Comparison of ENCODE assay signal across 38 cellular contexts in genomic region chr11:4641501-4641900, GRCh38. TPM values are rescaled to one million over a fixed set of nuclear protein-coding genes. Genes with fewer than 3 reads are reported as not detected.
"Had no signal": no experiment of that assay in that cellular context is flagged by ENCODE, and none has a peak within 500 bp of the region (broad histone marks: within the 10 kb centered on the region; RNA-seq: fewer than 3 reads in every experiment).

No MANE protein-coding gene starts in this region.

- H3K27ac ChIP-seq: PC-9, RWPE1, VCaP had no signal

- H3K36me3 ChIP-seq: MG63 had no signal

- H3K9me3 ChIP-seq: MG63 had no signal

- H3K27me3 ChIP-seq: MG63 had no signal

- DNase-seq: activated B cell treated with CpG ODN at 0.5 μM for 24 hours; activated CD4-positive, alpha-beta memory T cell treated with anti-CD3 and anti-CD28 coated beads for 36 hours; activated CD4-positive, alpha-beta T cell treated with anti-CD3 and anti-CD28 coated beads for 4 hours; activated CD4-positive, alpha-beta T cell treated with anti-CD3 and anti-CD28 coated beads, Interleukin-2, amount 50 U/mL, for 1 hour; activated CD4-positive, CD25-positive, alpha-beta regulatory T cell treated with anti-CD3 and anti-CD28 coated beads, Interleukin-2, amount 50 U/mL, for 72 hours; activated CD8-positive, alpha-beta memory T cell treated with anti-CD3 and anti-CD28 coated beads, Interleukin-2, amount 50 U/mL, for 4 hours; activated gamma-delta T cell treated with Interleukin-2 at 50 U/mL for 16 hours; activated naive CD4-positive, alpha-beta T cell treated with anti-CD3 and anti-CD28 coated beads, Interleukin-2, amount 10 ng/mL, durations not matched to agents 7 days and 5 days; activated naive CD8-positive, alpha-beta T cell treated with anti-CD3 and anti-CD28 coated beads, Interleukin-2, amount 50 U/mL, for 24 hours; activated T-cell treated with anti-CD3 and anti-CD28 coated beads for 4 hours; activated T-cell treated with anti-CD3 and anti-CD28 coated beads, Interleukin-2, amount 50 U/mL, for 4 hours; anterior cingulate cortex; caudate nucleus; Kasumi-1; KBM-7; MG63; NCI-H1048; NCI-H1105 treated with DMSO at 0.1 percent for 48 hours; NCI-H1436; NCI-H1694; NCI-H1930; NCI-H2081 treated with DMSO at 0.1 percent for 48 hours; NCI-H226; NCI-H446 treated with DMSO at 0.1 percent for 48 hours; NCI-H524; NCI-H748 treated with DMSO at 0.1 percent for 48 hours; NK-92 treated with Interleukin-12 subunit alpha and Interleukin-12 subunit beta, amount 100 ng/mL, for 24 hours; PC-9; SW 1271; T-helper 1 cell; T-helper 2 cell; T-helper 9 cell had no signal

- ATAC-seq: activated naive CD8-positive, alpha-beta T cell treated with anti-CD3 and anti-CD28 coated beads, Interleukin-2, amount 50 U/mL, for 24 hours; activated T-cell treated with anti-CD3 and anti-CD28 coated beads, Interleukin-2, amount 50 U/mL, for 4 hours; Right ventricle myocardium inferior had no signal

- H3K4me3 ChIP-seq: MG63, PC-9 had no signal

RNA-seq across cellular contexts. Expression of gene OR51E1, which starts 2.3 kb away (rescaled TPM):
- total RNA-seq: activated B cell treated with CpG ODN at 0.5 μM for 24 hours; activated CD4-positive, alpha-beta memory T cell treated with anti-CD3 and anti-CD28 coated beads for 36 hours; activated T-cell treated with anti-CD3 and anti-CD28 coated beads, Interleukin-2, amount 50 U/mL, for 4 hours; activated T-helper 1 cell treated with anti-CD3 and anti-CD28 coated beads, Interleukin-12 subunit alpha, Interleukin-12 subunit beta, Interleukin-2, Interleukin-4 antibody, amounts not matched to agents 30 ng/mL and 10 ng/mL and 1 ng/mL, durations not matched to agents 14 hours and 24 hours and 36 hours; bronchial epithelial cell; PC-9 had no signal

RNA-seq across cellular contexts. Expression of gene OR51D1, which starts 4.2 kb away (rescaled TPM):
- total RNA-seq: activated B cell treated with CpG ODN at 0.5 μM for 24 hours; activated CD4-positive, alpha-beta memory T cell treated with anti-CD3 and anti-CD28 coated beads for 36 hours; activated T-cell treated with anti-CD3 and anti-CD28 coated beads, Interleukin-2, amount 50 U/mL, for 4 hours; activated T-helper 1 cell treated with anti-CD3 and anti-CD28 coated beads, Interleukin-12 subunit alpha, Interleukin-12 subunit beta, Interleukin-2, Interleukin-4 antibody, amounts not matched to agents 30 ng/mL and 10 ng/mL and 1 ng/mL, durations not matched to agents 14 hours and 24 hours and 36 hours; bronchial epithelial cell; OCI-LY7; PC-9; Right ventricle myocardium inferior had no signal

RNA-seq across cellular contexts. Expression of gene OR52I1, which starts 47.7 kb away (rescaled TPM):
- total RNA-seq: activated B cell treated with CpG ODN at 0.5 μM for 24 hours; activated CD4-positive, alpha-beta memory T cell treated with anti-CD3 and anti-CD28 coated beads for 36 hours; activated T-cell treated with anti-CD3 and anti-CD28 coated beads, Interleukin-2, amount 50 U/mL, for 4 hours; activated T-helper 1 cell treated with anti-CD3 and anti-CD28 coated beads, Interleukin-12 subunit alpha, Interleukin-12 subunit beta, Interleukin-2, Interleukin-4 antibody, amounts not matched to agents 30 ng/mL and 10 ng/mL and 1 ng/mL, durations not matched to agents 14 hours and 24 hours and 36 hours; bronchial epithelial cell; OCI-LY7; Right ventricle myocardium inferior had no signal

RNA-seq across cellular contexts. Expression of gene OR51E2, which starts 56.2 kb away (rescaled TPM):
- total RNA-seq: activated B cell treated with CpG ODN at 0.5 μM for 24 hours; activated CD4-positive, alpha-beta memory T cell treated with anti-CD3 and anti-CD28 coated beads for 36 hours; activated T-cell treated with anti-CD3 and anti-CD28 coated beads, Interleukin-2, amount 50 U/mL, for 4 hours; activated T-helper 1 cell treated with anti-CD3 and anti-CD28 coated beads, Interleukin-12 subunit alpha, Interleukin-12 subunit beta, Interleukin-2, Interleukin-4 antibody, amounts not matched to agents 30 ng/mL and 10 ng/mL and 1 ng/mL, durations not matched to agents 14 hours and 24 hours and 36 hours; bronchial epithelial cell; OCI-LY7; PC-9 had no signal
